ENCODE assay signal across 20 cellular contexts in the genomic region with DNA sequence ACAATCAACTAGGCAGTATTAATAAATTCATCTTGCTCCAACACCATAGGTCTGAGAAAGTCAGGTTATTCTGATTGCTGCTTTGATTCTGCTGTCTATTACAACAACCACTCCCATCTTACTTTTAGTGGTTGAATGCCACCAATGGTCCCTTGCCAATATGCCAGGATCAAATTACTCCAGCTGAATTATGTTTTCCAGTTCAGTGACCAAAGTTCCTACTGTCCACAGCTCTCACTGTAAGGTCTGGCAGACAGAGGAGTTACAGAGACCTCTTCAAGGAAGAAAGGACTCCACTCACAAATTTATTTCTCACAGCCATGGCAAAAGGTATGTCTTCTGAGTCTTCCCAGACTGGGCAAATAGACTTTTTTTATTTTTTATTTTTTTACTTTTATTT.
DNase-seq lines count a peak whose midpoint lies in the region; ATAC-seq and TF ChIP-seq lines count a peak whose summit lies in the region.
"Had no signal": no experiment of that assay in that cellular context is flagged by ENCODE, and none has a peak within 500 bp of the region (broad histone marks: within the 10 kb centered on the region; RNA-seq: fewer than 3 reads in every experiment).

No MANE protein-coding gene starts in this region.

- no peaks in the 10 kb centered on the region for H3K9me2 ChIP-seq in PC-3 (replicated peaks; ENCODE audit: low read length)

- intact Hi-C loops in PC-3 (cut with micrococcal nuclease) = no loop called here

- H3K4me3 ChIP-seq in PC-3 (ENCODE audit: low read length) (no peak overlapping the region), WERI-Rb-1 (ENCODE audit: low read depth, low read length) (no peak overlapping the region)
- H3K4me3 ChIP-seq: BLaER1 treated with 17β-estradiol and CSF1 and Interleukin-3, amounts not matched to agents 10 nM and 100 nM; HAP-1 had no signal

- H2AFZ ChIP-seq in PC-3 (ENCODE audit: low read length) = no peak overlapping the region

- no peaks in the 10 kb centered on the region for H3F3A ChIP-seq in PC-3 (ENCODE audit: low read length, unreplicated experiment)

- H3K27ac ChIP-seq in PC-3 (ENCODE audit: low read length) (no peak overlapping the region), WERI-Rb-1 (no peak overlapping the region)
- H3K27ac ChIP-seq: BLaER1 treated with 17β-estradiol and CSF1 and Interleukin-3, amounts not matched to agents 10 nM and 100 nM; HL-60 had no signal

- TF ChIP-seq POLR2A in GM18505 (IDR thresholded peaks at IDR 0.05; ENCODE audit: borderline replicate concordance, extremely low read depth, insufficient read depth, insufficient read length) = no peak

- BruUV-seq in PC-3 (replicated peaks; lab: Mats Ljungman, UMichigan) = no TSS peak

- H3K79me2 ChIP-seq in PC-3 (ENCODE audit: low read length) = no peaks in the 10 kb centered on the region

- H3K4me2 ChIP-seq in PC-3 (ENCODE audit: low read length) = no peak overlapping the region
- H3K4me2 ChIP-seq: BLaER1 treated with 17β-estradiol and CSF1 and Interleukin-3, amounts not matched to agents 10 nM and 100 nM had no signal

- POLR2A ChIA-PET in PC-3 (lab: Charles Lee; ENCODE audit: unreplicated experiment) = no interaction called here

- H3K27me3 ChIP-seq in PC-3 (ENCODE audit: low read length) (no peaks in the 10 kb centered on the region), WERI-Rb-1 (ENCODE audit: insufficient read depth, low read depth, severe bottlenecking) (no peaks in the 10 kb centered on the region)
- H3K27me3 ChIP-seq: BLaER1 treated with 17β-estradiol and CSF1 and Interleukin-3, amounts not matched to agents 10 nM and 100 nM had no signal

- H3K36me3 ChIP-seq in PC-3 (ENCODE audit: low read depth, low read length) = no peaks in the 10 kb centered on the region
- H3K36me3 ChIP-seq in WERI-Rb-1 = no peaks in the 10 kb centered on the region
- H3K36me3 ChIP-seq: BLaER1 treated with 17β-estradiol and CSF1 and Interleukin-3, amounts not matched to agents 10 nM and 100 nM; HAP-1 had no signal

- H3K9me3 ChIP-seq in PC-3 (ENCODE audit: low read length) (no peaks in the 10 kb centered on the region), WERI-Rb-1 (ENCODE audit: severe bottlenecking) (no peaks in the 10 kb centered on the region)
- H3K9me3 ChIP-seq: BLaER1 treated with 17β-estradiol and CSF1 and Interleukin-3, amounts not matched to agents 10 nM and 100 nM; HAP-1 had no signal

- no peak for ATAC-seq in PC-3
- no peak for ATAC-seq in GM18505 (IDR thresholded peaks at IDR 0.05; ENCODE audit: unreplicated experiment)
- ATAC-seq: Panc1, SK-N-SH treated with all-trans-retinoic acid at 6 μM for 48 hours had no signal

- no peak overlapping the region for H3K9ac ChIP-seq in PC-3 (ENCODE audit: low read length)
- H3K9ac ChIP-seq: BLaER1 treated with 17β-estradiol and CSF1 and Interleukin-3, amounts not matched to agents 10 nM and 100 nM had no signal

- CTCF ChIA-PET in PC-3 (lab: Charles Lee) = no interaction called here

- H3K4me1 ChIP-seq in PC-3 (ENCODE audit: insufficient read depth, low read length) = peaks cover 11% of the 10 kb centered on the region; the same call in 1 of the 2 replicates
- H3K4me1 ChIP-seq: BLaER1 treated with 17β-estradiol and CSF1 and Interleukin-3, amounts not matched to agents 10 nM and 100 nM; HAP-1 had no signal

- TF ChIP-seq CTCF in PC-3 (conservative IDR thresholded peaks at IDR 0.05; ENCODE audit: low read depth, low read length) = no peak
- TF ChIP-seq CTCF in WERI-Rb-1 (IDR thresholded peaks at IDR 0.05; ENCODE audit: low read depth, low read length) = no peak

- H4K20me1 ChIP-seq in PC-3 (ENCODE audit: low read length) = no peaks in the 10 kb centered on the region
- H4K20me1 ChIP-seq: BLaER1 treated with 17β-estradiol and CSF1 and Interleukin-3, amounts not matched to agents 10 nM and 100 nM had no signal

- DNase-seq in NCI-H146 (lab: John Stamatoyannopoulos, UW) = peak; percentile 10
- DNase-seq in NCI-H146 treated with DMSO at 0.1 percent for 48 hours (lab: John Stamatoyannopoulos, UW; ENCODE audit: unreplicated experiment) = no peak
- DNase-seq in NCI-H2029 treated with DMSO at 0.1 percent for 48 hours (lab: John Stamatoyannopoulos, UW) = peak; percentile 24
- DNase-seq in PC-3 = peak; percentile 49
- no peak for DNase-seq in NCI-H1092 (lab: John Stamatoyannopoulos, UW)
- no peak for DNase-seq in WERI-Rb-1
- DNase-seq: 8988T; CD4-positive, alpha-beta memory T cell; KBM-7; NCI-H1092 treated with DMSO at 0.1 percent for 48 hours; NCI-H1694; NCI-H226; NCI-H524 treated with DMSO at 0.1 percent for 48 hours; NK-92 treated with Interleukin-12 subunit alpha and Interleukin-12 subunit beta, amount 100 ng/mL, for 24 hours had no signal

Comparison
In these comparisons a context has a peak if more than half of its experiments do, and no peak if none do; other contexts are left out.
1. DNase-seq: peak in NCI-H146 (single experiment), NCI-H2029 treated with DMSO at 0.1 percent for 48 hours (single experiment) and PC-3 (single experiment); none in NCI-H146 treated with DMSO at 0.1 percent for 48 hours (single experiment), NCI-H1092 (single experiment) and WERI-Rb-1 (single experiment).